In the genomic region with DNA sequence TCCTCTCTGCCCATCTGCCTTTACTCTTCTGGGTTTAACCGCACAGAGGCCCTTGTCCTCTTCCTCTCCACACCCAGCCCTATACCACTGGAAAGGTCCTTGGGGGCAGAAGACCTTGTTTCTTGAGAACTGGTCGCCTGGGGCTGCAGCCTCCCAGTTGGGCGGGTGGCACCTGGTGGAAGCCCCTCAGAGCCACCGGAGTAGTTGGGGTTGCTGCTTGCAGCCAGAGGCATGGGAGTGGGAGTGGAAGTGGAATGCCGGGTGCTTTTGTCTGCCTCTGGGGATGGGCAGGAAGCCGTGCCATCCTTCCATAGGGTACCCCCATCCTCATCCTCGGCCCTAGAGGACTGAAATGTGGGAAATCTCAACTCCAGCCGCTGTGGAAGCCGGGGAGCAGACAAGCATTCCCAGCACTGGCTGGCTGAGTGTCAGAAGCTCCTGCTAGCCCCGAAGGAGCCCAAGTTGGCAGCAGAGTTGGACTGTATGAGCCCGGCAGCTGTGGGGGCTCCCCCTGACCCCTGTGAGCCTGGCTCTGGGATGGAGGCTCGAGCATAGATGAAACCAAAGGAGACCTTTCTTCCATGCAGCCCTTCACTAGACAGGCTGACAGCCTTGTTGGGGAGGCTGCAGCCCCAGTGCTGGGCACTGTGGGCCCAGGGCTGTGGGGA, we compare ENCODE assay signal across 15 cellular contexts. TPM values are rescaled to one million over a fixed set of nuclear protein-coding genes. Genes with fewer than 3 reads are reported as not detected.
DNase-seq lines count a peak whose midpoint lies in the region; ATAC-seq and TF ChIP-seq lines count a peak whose summit lies in the region.
"Had no signal": no experiment of that assay in that cellular context is flagged by ENCODE, and none has a peak within 500 bp of the region (broad histone marks: within the 10 kb centered on the region; RNA-seq: fewer than 3 reads in every experiment).

No MANE protein-coding gene starts in this region.

- H3K9me3 ChIP-seq in neural progenitor cell (ENCODE audit: low read depth), result no peaks in the 10 kb centered on the region
- H3K9me3 ChIP-seq: sigmoid colon, transverse colon had no signal

- H3K9me3 Mint-ChIP-seq in T-helper 1 cell treated with Interleukin-12 subunit alpha and Interleukin-12 subunit beta and Interleukin-4 antibody, amounts not matched to agents 30 μg/mL and 1 μg/mL, for 36 hours, result no peaks in the 10 kb centered on the region
- H3K9me3 Mint-ChIP-seq in neural progenitor cell, result peaks cover 3% of the 10 kb centered on the region

- no peak overlapping the region for H2AFZ ChIP-seq in neural progenitor cell (replicated peaks)

- no peak for TF ChIP-seq CTCF in LNCaP clone FGC (IDR thresholded peaks at IDR 0.05; ENCODE audit: control insufficient read depth, extremely low read depth, insufficient read depth)
- no peak for TF ChIP-seq CTCF in choroid plexus epithelial cell (conservative IDR thresholded peaks at IDR 0.05; ENCODE audit: low read depth, low read length)
- no peak for TF ChIP-seq CTCF in neural progenitor cell (IDR thresholded peaks at IDR 0.05)

- H3K36me3 ChIP-seq in neural progenitor cell, result no peaks in the 10 kb centered on the region
- H3K36me3 ChIP-seq: sigmoid colon, transverse colon had no signal

- peaks cover 31% of the 10 kb centered on the region for H3K27me3 ChIP-seq in neural progenitor cell

- peak overlapping the region; percentile 59 for H3K4me3 Mint-ChIP-seq in T-helper 1 cell treated with Interleukin-12 subunit alpha and Interleukin-12 subunit beta and Interleukin-4 antibody, amounts not matched to agents 30 μg/mL and 1 μg/mL, for 36 hours
- peak overlapping the region; percentile 92 for H3K4me3 Mint-ChIP-seq in neural progenitor cell
- H3K4me3 Mint-ChIP-seq: activated CD8-positive, alpha-beta T cell treated with anti-CD3 and anti-CD28 coated beads, Interleukin-2, amount 10 ng/mL, durations not matched to agents 7 days and 5 days had no signal

- H3K4me3 ChIP-seq in LNCaP clone FGC (ENCODE audit: low read depth, low read length) (peak overlapping the region; percentile 41; the same call in 1 of the 2 replicates), choroid plexus epithelial cell (ENCODE audit: low read depth, low read length) (peak overlapping the region; percentile 62), neural progenitor cell (no peak overlapping the region)

- no peak overlapping the region for H3K27ac Mint-ChIP-seq in T-helper 1 cell treated with Interleukin-12 subunit alpha and Interleukin-12 subunit beta and Interleukin-4 antibody, amounts not matched to agents 30 μg/mL and 1 μg/mL, for 36 hours
- peak overlapping the region; percentile 70 for H3K27ac Mint-ChIP-seq in neural progenitor cell
- H3K27ac Mint-ChIP-seq: activated CD8-positive, alpha-beta T cell treated with anti-CD3 and anti-CD28 coated beads, Interleukin-2, amount 10 ng/mL, durations not matched to agents 7 days and 5 days had no signal

- H3K4me1 Mint-ChIP-seq in T-helper 1 cell treated with Interleukin-12 subunit alpha and Interleukin-12 subunit beta and Interleukin-4 antibody, amounts not matched to agents 30 μg/mL and 1 μg/mL, for 36 hours (ENCODE audit: low read depth), result peaks cover 7% of the 10 kb centered on the region
- peaks cover 66% of the 10 kb centered on the region for H3K4me1 Mint-ChIP-seq in neural progenitor cell

- H3F3A ChIP-seq in neural progenitor cell (ENCODE audit: low read depth), result peaks cover 50% of the 10 kb centered on the region

- no peak for DNase-seq in T-helper 1 cell
- DNase-seq in LNCaP clone FGC (ENCODE audit: low read depth), result no peak
- no peak for DNase-seq in choroid plexus epithelial cell (ENCODE audit: low read depth)
- no peak for DNase-seq in neural progenitor cell (ENCODE audit: low spot score)
- DNase-seq in GF-D8 (lab: John Stamatoyannopoulos, UW), result no peak
- DNase-seq in cortex of kidney (lab: John Stamatoyannopoulos, UW), result no peak
- DNase-seq: activated CD8-positive, alpha-beta T cell treated with anti-CD3 and anti-CD28 coated beads, Interleukin-2, amount 10 ng/mL, durations not matched to agents 7 days and 5 days; aorta; midbrain; NCI-H2029 treated with DMSO at 0.1 percent for 48 hours; sigmoid colon; transverse colon had no signal

- no peaks in the 10 kb centered on the region for H3K79me2 ChIP-seq in neural progenitor cell (ENCODE audit: low read depth)

- H3K4me2 ChIP-seq in neural progenitor cell, result peak overlapping the region; percentile 83
- H3K4me2 ChIP-seq: KMS-11 had no signal

- no peak for ATAC-seq in activated CD4-positive, CD25-positive, alpha-beta regulatory T cell treated with anti-CD3 and anti-CD28 coated beads, Interleukin-2, amount 50 U/mL, for 24 hours
- ATAC-seq: activated CD8-positive, alpha-beta T cell treated with anti-CD3 and anti-CD28 coated beads, Interleukin-2, amount 10 ng/mL, durations not matched to agents 7 days and 5 days had no signal

- H3K36me3 Mint-ChIP-seq in T-helper 1 cell treated with Interleukin-12 subunit alpha and Interleukin-12 subunit beta and Interleukin-4 antibody, amounts not matched to agents 30 μg/mL and 1 μg/mL, for 36 hours (ENCODE audit: low read depth), result no peaks in the 10 kb centered on the region
- H3K36me3 Mint-ChIP-seq in neural progenitor cell, result no peaks in the 10 kb centered on the region

- H4K20me1 ChIP-seq in neural progenitor cell (ENCODE audit: low read depth), result peaks cover 10% of the 10 kb centered on the region

- H3K27ac ChIP-seq in neural progenitor cell, result no peak overlapping the region
- H3K27ac ChIP-seq: KMS-11, transverse colon had no signal

- H3K27me3 Mint-ChIP-seq in T-helper 1 cell treated with Interleukin-12 subunit alpha and Interleukin-12 subunit beta and Interleukin-4 antibody, amounts not matched to agents 30 μg/mL and 1 μg/mL, for 36 hours (ENCODE audit: low read depth), result peaks cover 57% of the 10 kb centered on the region
- H3K27me3 Mint-ChIP-seq in neural progenitor cell (ENCODE audit: insufficient read depth, low read depth), result peaks cover 20% of the 10 kb centered on the region

- H3K9ac ChIP-seq in neural progenitor cell, result no peak overlapping the region
- H3K9ac ChIP-seq: KMS-11 had no signal

- H3K4me1 ChIP-seq in neural progenitor cell, result peaks cover 29% of the 10 kb centered on the region

RNA-seq across cellular contexts. Expression of a gene that starts 1.2 kb away (rescaled TPM):
- total RNA-seq in neural progenitor cell (ENCODE audit: low replicate concordance), result 2.9 and 13.8 TPM in 2 replicates
